1 cellular context compared by ENCODE assay signal in the genomic region with DNA sequence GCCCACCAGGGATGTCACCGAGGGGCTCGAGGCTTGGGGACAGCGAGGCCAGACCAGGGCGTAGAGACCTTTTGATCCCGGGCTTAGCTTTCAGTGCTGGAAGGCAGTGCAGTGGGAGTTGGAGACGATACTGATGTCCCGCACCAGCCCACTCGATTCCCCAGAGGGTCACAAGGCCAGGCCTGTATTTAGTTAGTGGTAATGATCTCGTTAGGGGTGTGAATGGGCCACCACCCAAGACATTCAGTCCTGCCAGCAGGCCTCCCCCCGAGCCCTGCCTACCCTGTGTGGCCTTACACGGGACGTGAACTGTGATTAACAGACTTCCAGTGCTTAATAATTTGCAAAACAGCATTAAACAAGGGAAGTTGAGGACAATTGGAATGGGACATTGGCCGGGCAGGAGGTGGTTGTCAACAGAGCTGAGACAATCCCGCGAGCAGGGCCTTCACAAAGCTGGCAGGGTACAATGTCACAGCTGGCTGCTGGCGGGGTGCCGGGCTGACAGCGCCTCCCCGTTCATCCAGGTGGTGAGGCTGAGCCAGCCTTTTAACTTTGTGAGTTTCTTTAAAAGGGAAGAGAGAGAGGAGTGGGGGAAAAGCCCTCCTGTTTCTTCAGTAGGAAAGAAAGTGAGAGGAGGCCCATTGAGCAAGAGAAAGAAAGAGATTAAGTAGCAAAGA.
TF ChIP-seq lines count a peak whose summit lies in the region.

No MANE protein-coding gene starts in this region.

TF ChIP-seq in WTC11, 78 proteins besides CTCF, POLR2A, EP300 and RAD21 (continued from another document):
- TF ChIP-seq, protein P1, sequence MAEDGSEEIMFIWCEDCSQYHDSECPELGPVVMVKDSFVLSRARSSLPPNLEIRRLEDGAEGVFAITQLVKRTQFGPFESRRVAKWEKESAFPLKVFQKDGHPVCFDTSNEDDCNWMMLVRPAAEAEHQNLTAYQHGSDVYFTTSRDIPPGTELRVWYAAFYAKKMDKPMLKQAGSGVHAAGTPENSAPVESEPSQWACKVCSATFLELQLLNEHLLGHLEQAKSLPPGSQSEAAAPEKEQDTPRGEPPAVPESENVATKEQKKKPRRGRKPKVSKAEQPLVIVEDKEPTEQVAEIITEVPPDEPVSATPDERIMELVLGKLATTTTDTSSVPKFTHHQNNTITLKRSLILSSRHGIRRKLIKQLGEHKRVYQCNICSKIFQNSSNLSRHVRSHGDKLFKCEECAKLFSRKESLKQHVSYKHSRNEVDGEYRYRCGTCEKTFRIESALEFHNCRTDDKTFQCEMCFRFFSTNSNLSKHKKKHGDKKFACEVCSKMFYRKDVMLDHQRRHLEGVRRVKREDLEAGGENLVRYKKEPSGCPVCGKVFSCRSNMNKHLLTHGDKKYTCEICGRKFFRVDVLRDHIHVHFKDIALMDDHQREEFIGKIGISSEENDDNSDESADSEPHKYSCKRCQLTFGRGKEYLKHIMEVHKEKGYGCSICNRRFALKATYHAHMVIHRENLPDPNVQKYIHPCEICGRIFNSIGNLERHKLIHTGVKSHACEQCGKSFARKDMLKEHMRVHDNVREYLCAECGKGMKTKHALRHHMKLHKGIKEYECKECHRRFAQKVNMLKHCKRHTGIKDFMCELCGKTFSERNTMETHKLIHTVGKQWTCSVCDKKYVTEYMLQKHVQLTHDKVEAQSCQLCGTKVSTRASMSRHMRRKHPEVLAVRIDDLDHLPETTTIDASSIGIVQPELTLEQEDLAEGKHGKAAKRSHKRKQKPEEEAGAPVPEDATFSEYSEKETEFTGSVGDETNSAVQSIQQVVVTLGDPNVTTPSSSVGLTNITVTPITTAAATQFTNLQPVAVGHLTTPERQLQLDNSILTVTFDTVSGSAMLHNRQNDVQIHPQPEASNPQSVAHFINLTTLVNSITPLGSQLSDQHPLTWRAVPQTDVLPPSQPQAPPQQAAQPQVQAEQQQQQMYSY (CRISPR knock-in tag; IDR thresholded peaks at IDR 0.05): no peak
- no peak for TF ChIP-seq NR3C1 (CRISPR knock-in tag; conservative IDR thresholded peaks at IDR 0.05; ENCODE audit: low read depth)
